ENCODE assay signal across 18 cellular contexts in genomic region chr19:901216-902092, GRCh38. TPM values are rescaled to one million over a fixed set of nuclear protein-coding genes. Genes with fewer than 3 reads are reported as not detected.
DNase-seq lines count a peak whose midpoint lies in the region; ATAC-seq, FAIRE-seq and TF ChIP-seq lines count a peak whose summit lies in the region.
"Had no signal": no experiment of that assay in that cellular context is flagged by ENCODE, and none has a peak within 500 bp of the region (broad histone marks: within the 10 kb centered on the region; RNA-seq: fewer than 3 reads in every experiment).

No MANE protein-coding gene starts in this region.

- H2BK5ac ChIP-seq in mesendoderm (ENCODE audit: low read length), result no peak overlapping the region

- no peak overlapping the region for H2BK120ac ChIP-seq in mesendoderm (ENCODE audit: low read depth, low read length)

- H3K56ac ChIP-seq in mesendoderm (ENCODE audit: low read length), result no peak overlapping the region

- H3K36me3 ChIP-seq in kidney (ENCODE audit: control insufficient read depth in 1 of 2, insufficient read depth in 2 of 2, low read length in 2 of 2) (no peaks in the 10 kb centered on the region), mesendoderm (ENCODE audit: control insufficient read depth, insufficient read depth, low read length) (no peaks in the 10 kb centered on the region)

- no peak overlapping the region for H3K4me2 ChIP-seq in mesendoderm (ENCODE audit: low read length)
- H3K4me2 ChIP-seq: A549, GM23338, PC-9 had no signal

- H3K4me3 Mint-ChIP-seq in IgD-negative memory B cell, result no peak overlapping the region
- H3K4me3 Mint-ChIP-seq: GM23338 had no signal

- no peaks in the 10 kb centered on the region for H3K27me3 ChIP-seq in mesendoderm (ENCODE audit: insufficient read depth, low read length, poor library complexity)

- no peak overlapping the region for H2AK5ac ChIP-seq in mesendoderm (ENCODE audit: low read length)

- intact Hi-C loops in kidney (cut with DNase I), result no loop called here

- H3K4ac ChIP-seq in mesendoderm (ENCODE audit: low read depth, low read length), result no peak overlapping the region

- no peak overlapping the region for H3K18ac ChIP-seq in mesendoderm (ENCODE audit: low read length)

- H3K27me3 Mint-ChIP-seq in IgD-negative memory B cell, result no peaks in the 10 kb centered on the region

- no peaks in the 10 kb centered on the region for H3K9me3 Mint-ChIP-seq in IgD-negative memory B cell
- H3K9me3 Mint-ChIP-seq: GM23338 had no signal

- H4K8ac ChIP-seq in mesendoderm (ENCODE audit: low read depth, low read length), result no peak overlapping the region

- H3K27ac ChIP-seq in 22Rv1 (peak overlapping the region; percentile 64), kidney (ENCODE audit: low read depth in 2 of 2, low read length in 2 of 2) (no peak overlapping the region), mesendoderm (ENCODE audit: low read depth, low read length) (no peak overlapping the region)
- H3K27ac ChIP-seq: C4-2B, PC-9 had no signal

- peaks cover under 1% of the 10 kb centered on the region for H3K36me3 Mint-ChIP-seq in IgD-negative memory B cell

- H3K79me1 ChIP-seq in mesendoderm (ENCODE audit: low read length), result peaks cover 2% of the 10 kb centered on the region

- H2BK15ac ChIP-seq in mesendoderm (replicated peaks; ENCODE audit: low read depth), result no peak overlapping the region

- DNase-seq in iPS-NIHi11 (ENCODE audit: low spot score), result peak; percentile 15
- DNase-seq in kidney, result no peak
- DNase-seq in mesendoderm, result no peak
- DNase-seq: DMS 273 treated with DMSO at 0.1 percent for 48 hours, GDM1, Kasumi-1, MM.1S, NCI-H1092 treated with DMSO at 0.1 percent for 48 hours, NCI-H2081 treated with DMSO at 0.1 percent for 48 hours, NCI-H510A, PC-9 had no signal

- H3K4me1 ChIP-seq in kidney (ENCODE audit: control insufficient read depth in 1 of 2, insufficient read depth in 1 of 2, low read depth in 1 of 2, low read length in 2 of 2) (no peaks in the 10 kb centered on the region), mesendoderm (ENCODE audit: control insufficient read depth, low read depth, low read length) (no peaks in the 10 kb centered on the region)

- FAIRE-seq in kidney (lab: Jason Lieb, UNC), result no peak
- FAIRE-seq: A549 had no signal

- no peak overlapping the region for H4K5ac ChIP-seq in mesendoderm (ENCODE audit: low read length)

- H3K9me3 ChIP-seq in kidney (ENCODE audit: control insufficient read depth in 1 of 2, low read length in 2 of 2), result no peaks in the 10 kb centered on the region
- H3K9me3 ChIP-seq: A549 had no signal

- H3K27ac Mint-ChIP-seq in IgD-negative memory B cell, result peak overlapping the region; percentile 31 to 73 (median 35)
- H3K27ac Mint-ChIP-seq: GM23338 had no signal

- no peak for ATAC-seq in HG03139 (IDR thresholded peaks at IDR 0.05; ENCODE audit: unreplicated experiment)

- H3K4me3 ChIP-seq in kidney (ENCODE audit: low read length in 2 of 2), result no peak overlapping the region
- H3K4me3 ChIP-seq in mesendoderm (ENCODE audit: low read length), result no peak overlapping the region
- H3K4me3 ChIP-seq: A549, GM23338, PC-9 had no signal

- TF ChIP-seq CTCF in 22Rv1 (IDR thresholded peaks at IDR 0.05), result no peak
- no peak for TF ChIP-seq CTCF in kidney (IDR thresholded peaks at IDR 0.05; ENCODE audit: borderline replicate concordance, extremely low read depth, insufficient read depth)

- WGBS in mesendoderm (ENCODE audit: extremely low coverage, insufficient coverage, low lambda C conversion rate), result no CpG with 5 or more reads among the region's 27 CpGs

- peaks cover 11 to 17% (median 11%) of the 10 kb centered on the region in 3 donors for H3K4me1 Mint-ChIP-seq in IgD-negative memory B cell

- peaks cover 2% of the 10 kb centered on the region for H3K79me2 ChIP-seq in mesendoderm (ENCODE audit: control insufficient read depth, insufficient read depth, low read length)

- no peak overlapping the region for H3K23ac ChIP-seq in mesendoderm (ENCODE audit: low read length)

- H3K9ac ChIP-seq in kidney (ENCODE audit: low read length in 2 of 2), result no peak overlapping the region
- no peak overlapping the region for H3K9ac ChIP-seq in mesendoderm (ENCODE audit: low read length)

RNA-seq across cellular contexts. Expression of gene RNU6-9, which starts 8.2 kb away (rescaled TPM):
- not detected for polyA plus RNA-seq in IgD-negative memory B cell
- not detected for total RNA-seq in kidney
- polyA plus RNA-seq in kidney (ENCODE audit: insufficient read depth, low read depth, low replicate concordance), result not detected
- polyA plus RNA-seq in mesendoderm (2013, experiment 1 of 2), result not detected
- not detected for polyA plus RNA-seq in mesendoderm (2013, experiment 2 of 2)
- total RNA-seq: GM23338, PC-9, SK-MEL-5 had no signal
- polyA plus RNA-seq: A549, GM23338 had no signal

RNA-seq across cellular contexts. Expression of gene MED16, which starts 8.5 kb away (rescaled TPM):
- 138 TPM for polyA plus RNA-seq in IgD-negative memory B cell
- 56.5 TPM for total RNA-seq in kidney
- 72.1 TPM for polyA plus RNA-seq in kidney (ENCODE audit: insufficient read depth, low read depth, low replicate concordance)
- 34.1 TPM for polyA plus RNA-seq in mesendoderm (2013, experiment 1 of 2)
- 33.8 TPM for polyA plus RNA-seq in mesendoderm (2013, experiment 2 of 2)

RNA-seq across cellular contexts. Expression of gene R3HDM4, which starts 11.6 kb away (rescaled TPM):
- polyA plus RNA-seq in IgD-negative memory B cell (322 TPM), kidney (ENCODE audit: insufficient read depth, low read depth, low replicate concordance) (47.4 TPM)
- 71.4 TPM for total RNA-seq in kidney
- polyA plus RNA-seq in mesendoderm (2013, experiment 1 of 2), result 56.1 TPM
- polyA plus RNA-seq in mesendoderm (2013, experiment 2 of 2), result 56.0 TPM

RNA-seq across cellular contexts. Expression of gene KISS1R, which starts 15.7 kb away (rescaled TPM):
- polyA plus RNA-seq in IgD-negative memory B cell (3.9 TPM), kidney (ENCODE audit: insufficient read depth, low read depth, low replicate concordance) (not detected)
- 0.69 TPM for total RNA-seq in kidney
- polyA plus RNA-seq in mesendoderm (2013, experiment 1 of 2), result 0.10 TPM
- polyA plus RNA-seq in mesendoderm (2013, experiment 2 of 2), result 0.15 TPM
- total RNA-seq: PC-9, SK-MEL-5 had no signal

RNA-seq across cellular contexts. Expression of gene ARID3A, which starts 24.4 kb away (rescaled TPM):
- 4.2 TPM for polyA plus RNA-seq in IgD-negative memory B cell
- total RNA-seq in kidney, result 16.9 TPM
- polyA plus RNA-seq in kidney (ENCODE audit: insufficient read depth, low read depth, low replicate concordance), result 5.6 TPM
- 66.2 TPM for polyA plus RNA-seq in mesendoderm (2013, experiment 1 of 2)
- polyA plus RNA-seq in mesendoderm (2013, experiment 2 of 2), result 69.1 TPM
